ENCODE assay signal across 8 cellular contexts in the genomic region with DNA sequence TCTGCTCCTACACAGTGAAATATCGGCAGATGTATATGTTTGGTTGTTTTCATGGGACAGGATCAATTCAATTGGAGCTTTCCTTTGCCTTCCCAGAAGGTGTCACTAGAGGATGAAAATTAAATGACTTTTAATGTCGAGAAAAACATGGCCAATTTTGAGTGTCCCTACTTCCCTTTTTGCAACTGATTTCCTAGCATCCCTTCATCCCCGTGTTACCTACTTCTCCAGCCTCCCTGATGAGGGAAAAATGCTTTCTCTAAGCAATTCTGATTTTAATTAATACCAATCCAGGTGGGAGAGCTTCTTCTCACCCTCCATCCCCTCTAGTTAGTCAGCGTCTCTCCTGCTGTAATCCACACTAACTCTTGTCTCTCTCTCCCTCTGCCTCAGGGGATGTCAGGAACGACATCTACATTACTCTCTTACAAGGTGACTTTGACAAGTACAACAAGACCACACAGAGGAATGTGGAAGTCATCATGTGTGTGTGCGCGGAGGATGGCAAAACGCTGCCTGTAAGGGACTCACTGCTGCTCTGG.
DNase-seq lines count a peak whose midpoint lies in the region; TF ChIP-seq lines count a peak whose summit lies in the region.

No MANE protein-coding gene starts in this region.

- DNase-seq in NCI-H82 (lab: John Stamatoyannopoulos, UW): peak; percentile 40
- DNase-seq in NCI-H82 treated with DMSO at 0.1 percent for 48 hours (lab: John Stamatoyannopoulos, UW; ENCODE audit: unreplicated experiment): no peak
- peak; percentile 47 for DNase-seq in NCI-H526 treated with DMSO at 0.1 percent for 48 hours (lab: John Stamatoyannopoulos, UW)
- DNase-seq in epithelial cell of proximal tubule (ENCODE audit: low read depth): no peak
- peak; percentile 17 for DNase-seq in skeletal muscle cell (ENCODE audit: low read depth)
- no peak for DNase-seq in DMS79 treated with DMSO at 0.1 percent for 48 hours (lab: John Stamatoyannopoulos, UW)
- no peak for DNase-seq in lower leg skin (ENCODE audit: low spot score in 2 of 2)
- DNase-seq in GM19240 (ENCODE audit: insufficient read length, low spot score): no peak

- WGBS in lower leg skin, 2 donors: 53 to 54% methylated on average over 8 of the region's 8 CpGs

- peak; percentile 74 for TF ChIP-seq CTCF in epithelial cell of proximal tubule (conservative IDR thresholded peaks at IDR 0.05; ENCODE audit: low read depth, low read length)
- TF ChIP-seq CTCF in lower leg skin (IDR thresholded peaks at IDR 0.05): no peak

- no peak overlapping the region for H3K4me3 ChIP-seq in epithelial cell of proximal tubule (ENCODE audit: low read depth, low read length)
- no peak overlapping the region for H3K4me3 ChIP-seq in skeletal muscle cell (ENCODE audit: low read depth, low read length)
- no peak overlapping the region for H3K4me3 ChIP-seq in lower leg skin (ENCODE audit: low read depth, poor library complexity, severe bottlenecking)

- TF ChIP-seq POLR2A in lower leg skin (IDR thresholded peaks at IDR 0.05): no peak

- intact Hi-C loops in lower leg skin (cut with DNase I; ENCODE audit: low total_unique reads): no loop called here

Comparison
In these comparisons a context has a peak if more than half of its experiments do, and no peak if none do; other contexts are left out.
1. DNase-seq: peak in NCI-H82 (single experiment), NCI-H526 treated with DMSO at 0.1 percent for 48 hours (single experiment) and skeletal muscle cell (single experiment); none in NCI-H82 treated with DMSO at 0.1 percent for 48 hours (single experiment), epithelial cell of proximal tubule (single experiment), DMS79 treated with DMSO at 0.1 percent for 48 hours (single experiment), lower leg skin (0 of 2) and GM19240 (single experiment).